In genomic region chr1:20148571-20149500, GRCh38 we compare ENCODE assay signal across 26 cellular contexts. TPM values are rescaled to one million over a fixed set of nuclear protein-coding genes. Genes with fewer than 3 reads are reported as not detected.
"Had no signal": no experiment of that assay in that cellular context is flagged by ENCODE, and none has a peak within 500 bp of the region (broad histone marks: within the 10 kb centered on the region; RNA-seq: fewer than 3 reads in every experiment).

No MANE protein-coding gene starts in this region.

- DNase-seq: cerebellar nuclear complex; effector CD4-positive, alpha-beta T cell; heart right ventricle; hypothalamus; islet precursor cell; left ventricle myocardium inferior; lower lobe of right lung; midbrain; nephron progenitor cell; ovary; stimulated activated CD4-positive, alpha-beta T cell treated with anti-CD3 and anti-CD28 coated beads, Interleukin-4, amount 100 ng/mL, for 24 hours; stimulated activated naive B cell treated with anti-CD40 and anti-IgM and Interleukin-4, amounts not matched to agents 10 μg/mL and 1 μg/mL and 100 μg/mL, for 72 hours; stimulated activated naive CD8-positive, alpha-beta T cell treated with anti-CD3 and anti-CD28 coated beads, Interleukin-15, amount 100 ng/mL, for 72 hours; testis had no signal

- H3K27me3 ChIP-seq: ovary, testis, tibial nerve had no signal

- H3K4me3 ChIP-seq: coronary artery, heart right ventricle, left ventricle myocardium inferior, lower lobe of right lung, ovary, testis, tibial nerve had no signal

- H3K9me3 ChIP-seq: heart right ventricle, left ventricle myocardium inferior, lower lobe of right lung, ovary, testis, tibial nerve had no signal

- H3K36me3 ChIP-seq: heart right ventricle, left ventricle myocardium inferior, lower lobe of right lung, ovary, tibial nerve had no signal

- H3K27ac ChIP-seq: coronary artery, heart right ventricle, left ventricle myocardium inferior, lower lobe of right lung, ovary, testis, tibial nerve had no signal

- FAIRE-seq: endometrium, frontal cortex had no signal

- ATAC-seq: esophagus mucosa; heart right ventricle; lower lobe of right lung; right cardiac atrium; stimulated activated naive B cell treated with anti-CD40 and anti-IgM and Interleukin-4, amounts not matched to agents 10 μg/mL and 1 μg/mL and 100 μg/mL, for 72 hours; stimulated activated naive CD8-positive, alpha-beta T cell treated with anti-CD3 and anti-CD28 coated beads, Interleukin-15, amount 100 ng/mL, for 72 hours had no signal

RNA-seq across cellular contexts. Expression of gene PLA2G2F, which starts 9.7 kb away (rescaled TPM):
- total RNA-seq: dermis microvascular lymphatic vessel endothelial cell, fibroblast of lung, frontal cortex, glomerular endothelial cell, heart right ventricle, left ventricle myocardium inferior, lower lobe of right lung, progenitor cell of endocrine pancreas, right cardiac atrium, subcutaneous adipose tissue, testis, tibial nerve had no signal
- polyA plus RNA-seq: fibroblast of lung, heart right ventricle, right cardiac atrium had no signal

RNA-seq across cellular contexts. Expression of gene PLA2G2D, which starts 29.5 kb away (rescaled TPM):
- total RNA-seq: dermis microvascular lymphatic vessel endothelial cell, fibroblast of lung, frontal cortex, glomerular endothelial cell, left ventricle myocardium inferior, progenitor cell of endocrine pancreas, right cardiac atrium, tibial nerve, ureter had no signal
- polyA plus RNA-seq: fibroblast of lung, heart right ventricle, right cardiac atrium had no signal

RNA-seq across cellular contexts. Expression of gene UBXN10, which starts 37.1 kb away (rescaled TPM):
- polyA plus RNA-seq: fibroblast of lung had no signal

RNA-seq across cellular contexts. Expression of gene PLA2G2C, which starts 37.5 kb away (rescaled TPM):
- total RNA-seq: dermis microvascular lymphatic vessel endothelial cell, fibroblast of lung, frontal cortex, glomerular endothelial cell, heart right ventricle, left ventricle myocardium inferior, lower lobe of right lung, ovary, progenitor cell of endocrine pancreas, subcutaneous adipose tissue, tibial nerve, ureter had no signal
- polyA plus RNA-seq: fibroblast of lung, heart right ventricle had no signal
